ENCODE assay signal across 1 cellular context in genomic region chr16:11585460-11586374, GRCh38.
TF ChIP-seq lines count a peak whose summit lies in the region.

No MANE protein-coding gene starts in this region.

TF ChIP-seq in HepG2, 621 proteins besides CTCF, POLR2A, EP300 and RAD21 (continued from another document and continues in another):
- peak; percentile 20; the same call in 1 of the 2 replicates for TF ChIP-seq ZNF530 (CRISPR knock-in tag; IDR thresholded peaks at IDR 0.05; ENCODE audit: low read depth)
- TF ChIP-seq XBP1 (CRISPR knock-in tag; IDR thresholded peaks at IDR 0.05) = no peak
- no peak for TF ChIP-seq FOXJ3 (CRISPR knock-in tag; IDR thresholded peaks at IDR 0.05; ENCODE audit: borderline replicate concordance)
- TF ChIP-seq ZFP62 (CRISPR knock-in tag; IDR thresholded peaks at IDR 0.05) = no peak
- TF ChIP-seq ZNF296 (CRISPR knock-in tag; conservative IDR thresholded peaks at IDR 0.05) = 0 out of 2 replicates have a peak, but pooled peaks have one; percentile 52
- TF ChIP-seq TP53 (CRISPR knock-in tag; conservative IDR thresholded peaks at IDR 0.05) = 0 out of 2 replicates have a peak, but pooled peaks have one; percentile 57
- 0 out of 2 replicates have a peak, but pooled peaks have one; percentile 54 for TF ChIP-seq CERS6 (CRISPR knock-in tag; IDR thresholded peaks at IDR 0.05)
- TF ChIP-seq ZNF644 (CRISPR knock-in tag; IDR thresholded peaks at IDR 0.05; ENCODE audit: low read depth) = peak; percentile 24; the same call in 1 of the 2 replicates
- no peak; the same call in 1 of the 2 replicates for TF ChIP-seq FOXK1 (CRISPR knock-in tag; IDR thresholded peaks at IDR 0.05; ENCODE audit: borderline replicate concordance, low read depth)
- 0 out of 2 replicates have a peak, but pooled peaks have one; percentile 25 for TF ChIP-seq ISX (CRISPR knock-in tag; conservative IDR thresholded peaks at IDR 0.05)
- no peak for TF ChIP-seq ZBTB44 (CRISPR knock-in tag; IDR thresholded peaks at IDR 0.05)
- peak; percentile 84; the same call in 1 of the 2 replicates for TF ChIP-seq ZXDC (CRISPR knock-in tag; IDR thresholded peaks at IDR 0.05)
- peak; percentile 55 for TF ChIP-seq ZNF407 (CRISPR knock-in tag; IDR thresholded peaks at IDR 0.05; ENCODE audit: not compliant biosample characterization)
- TF ChIP-seq ZNF713 (CRISPR knock-in tag; IDR thresholded peaks at IDR 0.05) = 0 out of 2 replicates have a peak, but pooled peaks have one; percentile 17
- no peak for TF ChIP-seq ZBTB1 (CRISPR knock-in tag; IDR thresholded peaks at IDR 0.05; ENCODE audit: borderline replicate concordance)
- no peak for TF ChIP-seq ATF6 (CRISPR knock-in tag; conservative IDR thresholded peaks at IDR 0.05)
- no peak for TF ChIP-seq ZNF761 (CRISPR knock-in tag; conservative IDR thresholded peaks at IDR 0.05)
- peak; percentile 39 for TF ChIP-seq ZFY (CRISPR knock-in tag; IDR thresholded peaks at IDR 0.05)
- peak; percentile 78 for TF ChIP-seq PATZ1 (CRISPR knock-in tag; IDR thresholded peaks at IDR 0.05)
- TF ChIP-seq HMGXB3 (CRISPR knock-in tag; IDR thresholded peaks at IDR 0.05; ENCODE audit: borderline replicate concordance) = no peak
- no peak for TF ChIP-seq ZFP82 (CRISPR knock-in tag; IDR thresholded peaks at IDR 0.05; ENCODE audit: borderline replicate concordance)
